Comparison of ENCODE assay signal across 1 cellular context in the genomic region with DNA sequence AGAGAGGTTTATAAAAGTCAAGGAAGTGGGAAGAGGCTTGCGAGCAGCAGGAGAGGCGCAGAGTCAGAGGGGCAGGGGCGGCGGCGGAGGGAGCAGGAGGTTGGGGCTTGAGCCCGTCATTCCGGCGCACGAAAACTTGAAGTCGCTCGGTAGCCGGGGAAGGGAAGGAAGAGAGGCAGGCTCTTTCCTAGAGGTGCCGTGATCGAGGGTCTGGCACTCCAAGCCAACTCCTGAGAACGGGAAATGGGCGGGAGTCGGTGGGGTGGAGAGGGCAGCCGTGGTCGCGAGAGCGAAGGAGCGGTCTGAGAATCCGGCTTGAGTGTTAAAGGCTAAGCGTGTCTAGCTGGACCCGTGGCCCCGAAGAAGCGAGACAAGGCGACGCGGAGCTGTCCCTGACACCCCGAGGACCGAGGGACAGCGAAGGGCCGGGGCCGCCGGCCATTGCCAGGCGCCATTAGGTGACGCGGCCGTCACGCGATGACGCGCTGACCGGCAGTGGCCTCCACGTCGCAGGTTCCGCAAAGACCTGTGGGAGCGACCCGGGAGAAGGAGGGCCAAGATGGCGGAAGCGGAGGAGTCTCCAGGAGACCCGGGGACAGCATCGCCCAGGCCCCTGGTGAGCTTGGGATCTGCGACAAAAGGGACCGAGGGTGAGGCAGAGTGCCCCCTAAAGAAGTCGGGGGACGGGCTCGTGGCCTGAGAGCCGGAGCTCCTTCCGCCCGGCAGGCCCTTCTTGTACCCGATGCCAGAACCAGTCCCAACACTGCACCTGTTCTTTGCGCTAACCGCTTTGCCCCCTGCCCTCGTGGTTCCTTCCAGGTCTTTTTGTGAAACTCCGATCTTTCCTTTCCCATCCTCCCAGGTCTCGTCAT.
A peak's percentile ranks its signal among the peaks of the same experiment; 100 is the strongest.
TF ChIP-seq lines count a peak whose summit lies in the region.

Gene YIPF6, plus strand, starts transcription at position 544 of the 872 bp plus-strand sequence. Its CDS starts 16 bp downstream, at position 560.

TF ChIP-seq in HepG2, 621 proteins besides CTCF, POLR2A, EP300 and RAD21 (continued from another document):
- TF ChIP-seq POLR2G (IDR thresholded peaks at IDR 0.05; ENCODE audit: low read depth, low read length) (peak; percentile 93), FOXM1 (CRISPR knock-in tag; IDR thresholded peaks at IDR 0.05) (no peak), ZUFSP (CRISPR knock-in tag; IDR thresholded peaks at IDR 0.05; ENCODE audit: borderline replicate concordance) (no peak), ZNF709 (CRISPR knock-in tag; IDR thresholded peaks at IDR 0.05) (no peak), POLR2AphosphoS5 (IDR thresholded peaks at IDR 0.05; ENCODE audit: low read depth, low read length) (peak; percentile 87), REL (CRISPR knock-in tag; conservative IDR thresholded peaks at IDR 0.05) (0 out of 2 replicates have a peak, but pooled peaks have one; percentile 52), UBTF (CRISPR knock-in tag; IDR thresholded peaks at IDR 0.05) (peak; percentile 59), ZNF180 (CRISPR knock-in tag; IDR thresholded peaks at IDR 0.05; ENCODE audit: borderline replicate concordance, low read depth) (peak; percentile 20; the same call in 1 of the 2 replicates), ATF2 (CRISPR knock-in tag; IDR thresholded peaks at IDR 0.05) (peak; percentile 44; the same call in 1 of the 2 replicates), ZNF34 (CRISPR knock-in tag; IDR thresholded peaks at IDR 0.05; ENCODE audit: borderline replicate concordance) (no peak), HMG20B (CRISPR knock-in tag; conservative IDR thresholded peaks at IDR 0.05) (no peak), ZNF746 (CRISPR knock-in tag; IDR thresholded peaks at IDR 0.05) (0 out of 2 replicates have a peak, but pooled peaks have one; percentile 48), ZNF605 (CRISPR knock-in tag; IDR thresholded peaks at IDR 0.05) (peak; percentile 58; the same call in 1 of the 2 replicates), DRAP1 (CRISPR knock-in tag; IDR thresholded peaks at IDR 0.05) (peak; percentile 67; the same call in 1 of the 2 replicates), SIN3B (IDR thresholded peaks at IDR 0.05; ENCODE audit: low read length) (peak; percentile 38; the same call in 1 of the 2 replicates), REST (IDR thresholded peaks at IDR 0.05; ENCODE audit: borderline replicate concordance in 1 of 2, low read depth in 1 of 2, low read length in 2 of 2) (peak in 1 of 2 experiments; percentile 9; a peak in 1 of 4 replicates), ZGPAT (CRISPR knock-in tag; IDR thresholded peaks at IDR 0.05) (peak; percentile 63; the same call in 1 of the 2 replicates), SP5 (CRISPR knock-in tag; IDR thresholded peaks at IDR 0.05; ENCODE audit: borderline replicate concordance, low read depth) (no peak), DR1 (CRISPR knock-in tag; IDR thresholded peaks at IDR 0.05) (0 out of 2 replicates have a peak, but pooled peaks have one; percentile 31), GATA4 (IDR thresholded peaks at IDR 0.05; ENCODE audit: borderline replicate concordance, low read depth) (0 out of 2 replicates have a peak, but pooled peaks have one; percentile 46), AKNA (CRISPR knock-in tag; IDR thresholded peaks at IDR 0.05; ENCODE audit: borderline replicate concordance) (no peak), ZSCAN30 (CRISPR knock-in tag; IDR thresholded peaks at IDR 0.05) (no peak), RBAK (CRISPR knock-in tag; IDR thresholded peaks at IDR 0.05) (no peak)
- TF ChIP-seq, protein P1, sequence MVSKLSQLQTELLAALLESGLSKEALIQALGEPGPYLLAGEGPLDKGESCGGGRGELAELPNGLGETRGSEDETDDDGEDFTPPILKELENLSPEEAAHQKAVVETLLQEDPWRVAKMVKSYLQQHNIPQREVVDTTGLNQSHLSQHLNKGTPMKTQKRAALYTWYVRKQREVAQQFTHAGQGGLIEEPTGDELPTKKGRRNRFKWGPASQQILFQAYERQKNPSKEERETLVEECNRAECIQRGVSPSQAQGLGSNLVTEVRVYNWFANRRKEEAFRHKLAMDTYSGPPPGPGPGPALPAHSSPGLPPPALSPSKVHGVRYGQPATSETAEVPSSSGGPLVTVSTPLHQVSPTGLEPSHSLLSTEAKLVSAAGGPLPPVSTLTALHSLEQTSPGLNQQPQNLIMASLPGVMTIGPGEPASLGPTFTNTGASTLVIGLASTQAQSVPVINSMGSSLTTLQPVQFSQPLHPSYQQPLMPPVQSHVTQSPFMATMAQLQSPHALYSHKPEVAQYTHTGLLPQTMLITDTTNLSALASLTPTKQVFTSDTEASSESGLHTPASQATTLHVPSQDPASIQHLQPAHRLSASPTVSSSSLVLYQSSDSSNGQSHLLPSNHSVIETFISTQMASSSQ (IDR thresholded peaks at IDR 0.05; ENCODE audit: low read depth) = no peak; the same call in 1 of the 2 replicates
- TF ChIP-seq, protein P1 (CRISPR knock-in tag; IDR thresholded peaks at IDR 0.05; ENCODE audit: borderline replicate concordance) = peak; percentile 56; the same call in 1 of the 2 replicates
